In the genomic region with DNA sequence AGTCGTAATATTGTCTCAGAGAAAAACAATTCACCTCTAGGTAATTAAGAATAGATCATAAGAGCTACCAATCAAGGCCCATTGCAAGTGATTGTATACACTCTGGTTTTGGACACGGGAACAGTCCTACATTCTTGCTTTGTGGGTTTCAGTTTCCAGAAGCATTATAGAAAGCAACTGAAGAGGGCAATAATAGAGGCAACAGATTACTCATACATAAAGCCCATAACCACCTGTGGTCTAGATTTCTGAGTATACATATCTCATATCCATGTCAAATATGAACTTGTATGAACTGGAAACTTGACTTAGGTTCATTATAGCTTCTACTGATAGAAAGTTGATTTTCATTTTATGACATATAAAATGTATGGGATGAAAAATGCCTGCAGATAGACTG, we compare ENCODE assay signal across 13 cellular contexts.
DNase-seq lines count a peak whose midpoint lies in the region; ATAC-seq and TF ChIP-seq lines count a peak whose summit lies in the region.
"Had no signal": no experiment of that assay in that cellular context is flagged by ENCODE, and none has a peak within 500 bp of the region (broad histone marks: within the 10 kb centered on the region; RNA-seq: fewer than 3 reads in every experiment).

No MANE protein-coding gene starts in this region.

- H3K27me3 ChIP-seq in SJCRH30 (no peaks in the 10 kb centered on the region), gastrocnemius medialis (no peaks in the 10 kb centered on the region)
- H3K27me3 ChIP-seq: hepatocyte had no signal

- ATAC-seq in GM18508 (IDR thresholded peaks at IDR 0.05; ENCODE audit: insufficient read depth, unreplicated experiment): peak; percentile 86
- ATAC-seq in GM19438 (IDR thresholded peaks at IDR 0.05; ENCODE audit: low read depth, unreplicated experiment): peak; percentile 98
- ATAC-seq in HG02970 (IDR thresholded peaks at IDR 0.05; ENCODE audit: low FRiP score, unreplicated experiment): peak; percentile 89
- ATAC-seq in gastrocnemius medialis: no peak
- ATAC-seq: HCT116; naive thymus-derived CD8-positive, alpha-beta T cell had no signal

- TF ChIP-seq POLR2A in gastrocnemius medialis (IDR thresholded peaks at IDR 0.05): no peak

- H3K27ac ChIP-seq in SJCRH30: peak overlapping the region; percentile 37
- H3K27ac ChIP-seq in gastrocnemius medialis: no peak overlapping the region
- H3K27ac ChIP-seq: hepatocyte had no signal

- peak in 1 of 2 experiments; percentile 70 for DNase-seq in SJCRH30
- DNase-seq in NCI-H1436 (lab: John Stamatoyannopoulos, UW): no peak
- DNase-seq in occipital lobe (lab: John Stamatoyannopoulos, UW): no peak
- DNase-seq in Ammon's horn (ENCODE audit: low spot score): no peak
- DNase-seq in gastrocnemius medialis: no peak
- DNase-seq: naive thymus-derived CD8-positive, alpha-beta T cell; NCI-H1105 treated with DMSO at 0.1 percent for 48 hours; stimulated activated CD4-positive, alpha-beta T cell treated with anti-CD3 and anti-CD28 coated beads, Interleukin-4, amount 100 ng/mL, for 1 hour had no signal

- no peaks in the 10 kb centered on the region for H3K9me3 ChIP-seq in SJCRH30 (replicated peaks)
- no peaks in the 10 kb centered on the region for H3K9me3 ChIP-seq in gastrocnemius medialis

- H3K4me1 ChIP-seq in SJCRH30 (peaks cover 79% of the 10 kb centered on the region), gastrocnemius medialis (peaks cover 0 to 7% of the 10 kb centered on the region in 2 donors)

- H3K36me3 ChIP-seq in SJCRH30 (peaks cover 13% of the 10 kb centered on the region), gastrocnemius medialis (peaks cover 0 to 16% of the 10 kb centered on the region in 2 donors)

- intact Hi-C loops in gastrocnemius medialis (cut with DNase I; ENCODE audit: low total_unique reads): no loop called here

- TF ChIP-seq CTCF in gastrocnemius medialis (IDR thresholded peaks at IDR 0.05 in 4 of 5, conservative IDR thresholded peaks at IDR 0.05 in 1 of 5): no peak

- in situ Hi-C loops in gastrocnemius medialis (cut with MboI; ENCODE audit: low sequenced_read_pairs in 4 of 4): no loop called here

- no peak overlapping the region for H3K4me3 ChIP-seq in SJCRH30
- H3K4me3 ChIP-seq in gastrocnemius medialis: no peak overlapping the region
- H3K4me3 ChIP-seq: hepatocyte had no signal

Comparison
In these comparisons a context has a peak if more than half of its experiments do, and no peak if none do; other contexts are left out.
1. ATAC-seq: peak in GM18508 (single experiment), GM19438 (single experiment) and HG02970 (single experiment); none in gastrocnemius medialis (0 of 2).